ENCODE assay signal across 8 cellular contexts in genomic region chr3:2156244-2156847, GRCh38. TPM values are rescaled to one million over a fixed set of nuclear protein-coding genes. Genes with fewer than 3 reads are reported as not detected.
DNase-seq lines count a peak whose midpoint lies in the region; ATAC-seq, FAIRE-seq and TF ChIP-seq lines count a peak whose summit lies in the region.

No MANE protein-coding gene starts in this region.

- H3K4me1 Mint-ChIP-seq in chondrocyte (ENCODE audit: low read depth): peaks cover 3% of the 10 kb centered on the region
- peaks cover 9% of the 10 kb centered on the region for H3K4me1 Mint-ChIP-seq in type B pancreatic cell (ENCODE audit: unreplicated experiment)

- TF ChIP-seq CTCF in BE2C (IDR thresholded peaks at IDR 0.05; ENCODE audit: low read depth, low read length): peak; percentile 38
- peak; percentile 97 for TF ChIP-seq CTCF in LNCaP clone FGC (IDR thresholded peaks at IDR 0.05; ENCODE audit: control insufficient read depth, extremely low read depth, insufficient read depth)
- peak; percentile 80 for TF ChIP-seq CTCF in chondrocyte (IDR thresholded peaks at IDR 0.05)
- TF ChIP-seq CTCF in type B pancreatic cell (conservative IDR thresholded peaks at IDR 0.05): peak; percentile 84

- H3K36me3 ChIP-seq in BE2C: no peaks in the 10 kb centered on the region

- no peak overlapping the region for H3K27ac Mint-ChIP-seq in chondrocyte (ENCODE audit: unreplicated experiment)
- H3K27ac Mint-ChIP-seq in type B pancreatic cell: no peak overlapping the region

- peak; percentile 8 for DNase-seq in BE2C
- peak; percentile 3 for DNase-seq in GM19239 (ENCODE audit: insufficient read length, low spot score)
- DNase-seq in LNCaP clone FGC (ENCODE audit: low read depth): no peak
- DNase-seq in chondrocyte (ENCODE audit: low spot score): no peak
- no peak for DNase-seq in type B pancreatic cell (ENCODE audit: extremely low spot score, unreplicated experiment)
- no peak for DNase-seq in NCI-H1930 (lab: John Stamatoyannopoulos, UW)
- no peak for DNase-seq in putamen (ENCODE audit: low spot score)

- H3K36me3 Mint-ChIP-seq in chondrocyte (ENCODE audit: low read depth) (no peaks in the 10 kb centered on the region), type B pancreatic cell (peaks cover 7% of the 10 kb centered on the region)

- H3K27me3 Mint-ChIP-seq in chondrocyte (ENCODE audit: low read depth) (peaks cover 7% of the 10 kb centered on the region), type B pancreatic cell (no peaks in the 10 kb centered on the region)

- no peaks in the 10 kb centered on the region for H3K9me3 Mint-ChIP-seq in chondrocyte (ENCODE audit: low read depth)
- no peaks in the 10 kb centered on the region for H3K9me3 Mint-ChIP-seq in type B pancreatic cell

- no peaks in the 10 kb centered on the region for H3K27me3 ChIP-seq in BE2C

- peaks cover 3% of the 10 kb centered on the region; the same call in 1 of the 2 replicates for H3K4me1 ChIP-seq in BE2C

- FAIRE-seq in GM19239 (lab: Jason Lieb, UNC): no peak

- no peak overlapping the region for H3K4me3 ChIP-seq in BE2C (ENCODE audit: low read depth, low read length)
- no peak overlapping the region for H3K4me3 ChIP-seq in LNCaP clone FGC (ENCODE audit: low read depth, low read length)

- H3K4me3 Mint-ChIP-seq in chondrocyte (ENCODE audit: unreplicated experiment) (no peak overlapping the region), type B pancreatic cell (no peak overlapping the region)

- no peaks in the 10 kb centered on the region for H3K9me3 ChIP-seq in BE2C

- ATAC-seq in GM18519 (IDR thresholded peaks at IDR 0.05; ENCODE audit: low FRiP score, unreplicated experiment): no peak

RNA-seq across cellular contexts. Expression of gene CNTN4, which starts 57.7 kb away (rescaled TPM):
- polyA plus RNA-seq in BE2C (2012; ENCODE audit: insufficient read depth, insufficient read length, low read depth): 3.9 TPM
- 0.38 to 6.0 TPM (median 0.52 TPM) in 3 replicates for total RNA-seq in chondrocyte
- total RNA-seq in type B pancreatic cell (ENCODE audit: low replicate concordance): 24.5 and 29.7 TPM in 2 replicates

Comparison
In these comparisons a context has a peak if more than half of its experiments do, and no peak if none do; other contexts are left out.
1. DNase-seq: peak in BE2C (single experiment) and GM19239 (single experiment); none in LNCaP clone FGC (single experiment), chondrocyte (single experiment), type B pancreatic cell (single experiment), NCI-H1930 (0 of 2) and putamen (single experiment).
2. CTCF ChIP-seq: peak in every context shown above with its lines; median percentile 97 in LNCaP clone FGC; 84 in type B pancreatic cell; 80 in chondrocyte; 38 in BE2C.